2 cellular contexts compared by ENCODE assay signal in genomic region chr11:66340596-66341501, GRCh38.
TF ChIP-seq lines count a peak whose summit lies in the region.

No MANE protein-coding gene starts in this region.

TF ChIP-seq in SK-N-SH, 30 proteins besides CTCF, POLR2A, EP300 and RAD21 (continued from another document):
- TF ChIP-seq, protein P1, sequence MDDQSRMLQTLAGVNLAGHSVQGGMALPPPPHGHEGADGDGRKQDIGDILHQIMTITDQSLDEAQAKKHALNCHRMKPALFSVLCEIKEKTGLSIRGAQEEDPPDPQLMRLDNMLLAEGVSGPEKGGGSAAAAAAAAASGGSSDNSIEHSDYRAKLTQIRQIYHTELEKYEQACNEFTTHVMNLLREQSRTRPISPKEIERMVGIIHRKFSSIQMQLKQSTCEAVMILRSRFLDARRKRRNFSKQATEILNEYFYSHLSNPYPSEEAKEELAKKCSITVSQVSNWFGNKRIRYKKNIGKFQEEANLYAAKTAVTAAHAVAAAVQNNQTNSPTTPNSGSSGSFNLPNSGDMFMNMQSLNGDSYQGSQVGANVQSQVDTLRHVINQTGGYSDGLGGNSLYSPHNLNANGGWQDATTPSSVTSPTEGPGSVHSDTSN (IDR thresholded peaks at IDR 0.05), result no peak
- TF ChIP-seq EZH2phosphoT487 (IDR thresholded peaks at IDR 0.05; ENCODE audit: borderline replicate concordance, low read depth) (no peak), TCF12 (IDR thresholded peaks at IDR 0.05) (no peak), MEF2A (IDR thresholded peaks at IDR 0.05; ENCODE audit: borderline replicate concordance, low read depth) (no peak), RXRA (IDR thresholded peaks at IDR 0.05; ENCODE audit: borderline replicate concordance, low read depth) (no peak), SIN3A (IDR thresholded peaks at IDR 0.05; ENCODE audit: borderline replicate concordance, low read depth, low read length) (no peak), NFIC (IDR thresholded peaks at IDR 0.05; ENCODE audit: borderline replicate concordance) (no peak)
- TF ChIP-seq, protein P2, sequence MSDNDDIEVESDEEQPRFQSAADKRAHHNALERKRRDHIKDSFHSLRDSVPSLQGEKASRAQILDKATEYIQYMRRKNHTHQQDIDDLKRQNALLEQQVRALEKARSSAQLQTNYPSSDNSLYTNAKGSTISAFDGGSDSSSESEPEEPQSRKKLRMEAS (IDR thresholded peaks at IDR 0.05; ENCODE audit: low read depth), result no peak
- TF ChIP-seq, protein P3, sequence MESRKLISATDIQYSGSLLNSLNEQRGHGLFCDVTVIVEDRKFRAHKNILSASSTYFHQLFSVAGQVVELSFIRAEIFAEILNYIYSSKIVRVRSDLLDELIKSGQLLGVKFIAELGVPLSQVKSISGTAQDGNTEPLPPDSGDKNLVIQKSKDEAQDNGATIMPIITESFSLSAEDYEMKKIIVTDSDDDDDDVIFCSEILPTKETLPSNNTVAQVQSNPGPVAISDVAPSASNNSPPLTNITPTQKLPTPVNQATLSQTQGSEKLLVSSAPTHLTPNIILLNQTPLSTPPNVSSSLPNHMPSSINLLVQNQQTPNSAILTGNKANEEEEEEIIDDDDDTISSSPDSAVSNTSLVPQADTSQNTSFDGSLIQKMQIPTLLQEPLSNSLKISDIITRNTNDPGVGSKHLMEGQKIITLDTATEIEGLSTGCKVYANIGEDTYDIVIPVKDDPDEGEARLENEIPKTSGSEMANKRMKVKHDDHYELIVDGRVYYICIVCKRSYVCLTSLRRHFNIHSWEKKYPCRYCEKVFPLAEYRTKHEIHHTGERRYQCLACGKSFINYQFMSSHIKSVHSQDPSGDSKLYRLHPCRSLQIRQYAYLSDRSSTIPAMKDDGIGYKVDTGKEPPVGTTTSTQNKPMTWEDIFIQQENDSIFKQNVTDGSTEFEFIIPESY (IDR thresholded peaks at IDR 0.05; ENCODE audit: borderline replicate concordance, low read depth), result no peak
TF ChIP-seq in SK-N-SH: peak in this region for 0.

TF ChIP-seq in SK-N-SH treated with all-trans-retinoic acid at 6 μM for 48 hours, 23 proteins besides CTCF, POLR2A, EP300 and RAD21 (continued from another document):
- TF ChIP-seq CSRNP3 (CRISPR knock-in tag; IDR thresholded peaks at IDR 0.05) (no peak), GLIS3 (CRISPR knock-in tag; IDR thresholded peaks at IDR 0.05) (no peak), TCF4 (CRISPR knock-in tag; IDR thresholded peaks at IDR 0.05; ENCODE audit: borderline replicate concordance) (no peak), ZFP3 (CRISPR knock-in tag; IDR thresholded peaks at IDR 0.05) (no peak), ZNF70 (CRISPR knock-in tag; IDR thresholded peaks at IDR 0.05) (no peak), ZC3H10 (CRISPR knock-in tag; IDR thresholded peaks at IDR 0.05) (no peak), ZNF8 (CRISPR knock-in tag; IDR thresholded peaks at IDR 0.05) (no peak), ZFP30 (CRISPR knock-in tag; IDR thresholded peaks at IDR 0.05) (no peak)
- TF ChIP-seq, protein P4, sequence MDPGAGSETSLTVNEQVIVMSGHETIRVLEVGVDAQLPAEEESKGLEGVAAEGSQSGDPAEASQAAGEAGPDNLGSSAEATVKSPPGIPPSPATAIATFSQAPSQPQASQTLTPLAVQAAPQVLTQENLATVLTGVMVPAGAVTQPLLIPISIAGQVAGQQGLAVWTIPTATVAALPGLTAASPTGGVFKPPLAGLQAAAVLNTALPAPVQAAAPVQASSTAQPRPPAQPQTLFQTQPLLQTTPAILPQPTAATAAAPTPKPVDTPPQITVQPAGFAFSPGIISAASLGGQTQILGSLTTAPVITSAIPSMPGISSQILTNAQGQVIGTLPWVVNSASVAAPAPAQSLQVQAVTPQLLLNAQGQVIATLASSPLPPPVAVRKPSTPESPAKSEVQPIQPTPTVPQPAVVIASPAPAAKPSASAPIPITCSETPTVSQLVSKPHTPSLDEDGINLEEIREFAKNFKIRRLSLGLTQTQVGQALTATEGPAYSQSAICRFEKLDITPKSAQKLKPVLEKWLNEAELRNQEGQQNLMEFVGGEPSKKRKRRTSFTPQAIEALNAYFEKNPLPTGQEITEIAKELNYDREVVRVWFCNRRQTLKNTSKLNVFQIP (CRISPR knock-in tag; IDR thresholded peaks at IDR 0.05; ENCODE audit: borderline replicate concordance, low read depth), result no peak
